23 cellular contexts compared by ENCODE assay signal in genomic region chr22:39928556-39929401, GRCh38. TPM values are rescaled to one million over a fixed set of nuclear protein-coding genes. Genes with fewer than 3 reads are reported as not detected.
A peak's percentile ranks its signal among the peaks of the same experiment; 100 is the strongest.
DNase-seq lines count a peak whose midpoint lies in the region; ATAC-seq, FAIRE-seq and TF ChIP-seq lines count a peak whose summit lies in the region.
"Had no signal": no experiment of that assay in that cellular context is flagged by ENCODE, and none has a peak within 500 bp of the region (broad histone marks: within the 10 kb centered on the region; RNA-seq: fewer than 3 reads in every experiment).

No MANE protein-coding gene starts in this region.

- no peaks in the 10 kb centered on the region for H3K4me1 ChIP-seq in breast epithelium
- H3K4me1 ChIP-seq in upper lobe of right lung = peaks cover 6% of the 10 kb centered on the region
- H3K4me1 ChIP-seq: right lobe of liver had no signal

- H3K4me3 ChIP-seq in breast epithelium (no peak overlapping the region), epithelial cell of esophagus (ENCODE audit: low read length) (no peak overlapping the region), upper lobe of right lung (no peak overlapping the region)
- H3K4me3 ChIP-seq: ovary, right lobe of liver, transverse colon had no signal

- H3K9me3 Mint-ChIP-seq in MCF 10A (ENCODE audit: unreplicated experiment) = no peaks in the 10 kb centered on the region
- H3K9me3 Mint-ChIP-seq: stimulated activated naive B cell treated with anti-CD40 and anti-IgM and Interleukin-4, amounts not matched to agents 10 μg/mL and 1 μg/mL and 100 μg/mL, for 72 hours; T-helper 2 cell treated with Interferon-gamma antibody and Interleukin-4, amounts not matched to agents 5 μg/mL and 100 μg/mL, for 36 hours had no signal

- no peaks in the 10 kb centered on the region for H3K36me3 ChIP-seq in breast epithelium
- H3K36me3 ChIP-seq in upper lobe of right lung = no peaks in the 10 kb centered on the region
- H3K36me3 ChIP-seq: ovary, right lobe of liver, transverse colon had no signal

- no TSS peak for BruUV-seq in MCF 10A (replicated peaks; lab: Mats Ljungman, UMichigan)

- peak; percentile 70 for ATAC-seq in upper lobe of right lung
- no peak for ATAC-seq in HG03342 (IDR thresholded peaks at IDR 0.05; ENCODE audit: unreplicated experiment)
- ATAC-seq in HG03520 (IDR thresholded peaks at IDR 0.05; ENCODE audit: unreplicated experiment) = no peak
- ATAC-seq: right lobe of liver; stimulated activated naive B cell treated with anti-CD40 and anti-IgM and Interleukin-4, amounts not matched to agents 10 μg/mL and 1 μg/mL and 100 μg/mL, for 72 hours had no signal

- CTCF ChIA-PET in MCF 10A (lab: Yijun Ruan, JAX) = interaction anchor here (0.9 to 1.7 kb wide), 3 partner anchors 25 to 96 kb away, joined by 3 to 8 read pairs (median 4); no protein-coding TSS in a partner anchor

- H3K27me3 ChIP-seq in breast epithelium (no peaks in the 10 kb centered on the region), upper lobe of right lung (peaks cover 54% of the 10 kb centered on the region)
- H3K27me3 ChIP-seq: ovary, right lobe of liver had no signal

- H3K27ac ChIP-seq in breast epithelium (no peak overlapping the region), upper lobe of right lung (no peak overlapping the region)
- H3K27ac ChIP-seq: ovary, right lobe of liver had no signal

- H3K4me1 Mint-ChIP-seq in MCF 10A (ENCODE audit: insufficient read depth, unreplicated experiment) = no peaks in the 10 kb centered on the region

- TF ChIP-seq CTCF in MCF 10A (IDR thresholded peaks at IDR 0.05; ENCODE audit: unreplicated experiment) (no peak), breast epithelium (IDR thresholded peaks at IDR 0.05) (no peak), epithelial cell of esophagus (IDR thresholded peaks at IDR 0.05; ENCODE audit: insufficient read depth, low read depth, low read length, missing control alignments) (no peak), upper lobe of right lung (IDR thresholded peaks at IDR 0.05) (no peak)

- peak; percentile 50 for FAIRE-seq in GM12891 (lab: Jason Lieb, UNC)

- no peak overlapping the region for H3K4me3 Mint-ChIP-seq in MCF 10A (ENCODE audit: unreplicated experiment)
- H3K4me3 Mint-ChIP-seq: stimulated activated naive B cell treated with anti-CD40 and anti-IgM and Interleukin-4, amounts not matched to agents 10 μg/mL and 1 μg/mL and 100 μg/mL, for 72 hours; T-helper 2 cell treated with Interferon-gamma antibody and Interleukin-4, amounts not matched to agents 5 μg/mL and 100 μg/mL, for 36 hours had no signal

- H3K27me3 Mint-ChIP-seq in MCF 10A (ENCODE audit: insufficient read depth, unreplicated experiment) = no peaks in the 10 kb centered on the region
- H3K27me3 Mint-ChIP-seq: stimulated activated naive B cell treated with anti-CD40 and anti-IgM and Interleukin-4, amounts not matched to agents 10 μg/mL and 1 μg/mL and 100 μg/mL, for 72 hours had no signal

- peak; percentile 23 for DNase-seq in MCF 10A (ENCODE audit: unreplicated experiment)
- DNase-seq in breast epithelium (ENCODE audit: low spot score in 2 of 2) = no peak
- no peak for DNase-seq in GM12891 (ENCODE audit: insufficient read length, low spot score)
- DNase-seq in epithelial cell of esophagus (ENCODE audit: low read depth) = peak; percentile 92
- DNase-seq in upper lobe of right lung = no peak
- DNase-seq: activated CD4-positive, CD25-positive, alpha-beta regulatory T cell; activated gamma-delta T cell; anterior cingulate cortex; DMS 273 treated with DMSO at 0.1 percent for 48 hours; effector CD8-positive, alpha-beta T cell; glutamatergic neuron; HCEC 1CT; NCI-H82; ovary; right lobe of liver; stimulated activated naive B cell treated with anti-CD40 and anti-IgM and Interleukin-4, amounts not matched to agents 10 μg/mL and 1 μg/mL and 100 μg/mL, for 72 hours; transverse colon had no signal

- no peak overlapping the region for H3K27ac Mint-ChIP-seq in MCF 10A (ENCODE audit: low read depth, unreplicated experiment)
- H3K27ac Mint-ChIP-seq: stimulated activated naive B cell treated with anti-CD40 and anti-IgM and Interleukin-4, amounts not matched to agents 10 μg/mL and 1 μg/mL and 100 μg/mL, for 72 hours; T-helper 2 cell treated with Interferon-gamma antibody and Interleukin-4, amounts not matched to agents 5 μg/mL and 100 μg/mL, for 36 hours had no signal

- no peaks in the 10 kb centered on the region for H3K36me3 Mint-ChIP-seq in MCF 10A (ENCODE audit: insufficient read depth, unreplicated experiment)
- H3K36me3 Mint-ChIP-seq: stimulated activated naive B cell treated with anti-CD40 and anti-IgM and Interleukin-4, amounts not matched to agents 10 μg/mL and 1 μg/mL and 100 μg/mL, for 72 hours had no signal

- POLR2A ChIA-PET in MCF 10A (lab: Yijun Ruan, JAX) = interaction anchor here (0.6 to 1.7 kb wide), 4 partner anchors 11 to 116 kb away, joined by 3 to 4 read pairs (median 3); no protein-coding TSS in a partner anchor

- H3K9me3 ChIP-seq in breast epithelium = no peaks in the 10 kb centered on the region
- H3K9me3 ChIP-seq in upper lobe of right lung = no peaks in the 10 kb centered on the region
- H3K9me3 ChIP-seq: ovary, right lobe of liver, transverse colon had no signal

- intact Hi-C loops in MCF 10A (cut with micrococcal nuclease) (no loop called here), breast epithelium (cut with DNase I; ENCODE audit: low total_unique reads) (no loop called here), upper lobe of right lung (cut with DNase I) (no loop called here)

- TF ChIP-seq POLR2A in breast epithelium (IDR thresholded peaks at IDR 0.05) (no peak), GM12891 (IDR thresholded peaks at IDR 0.05; ENCODE audit: low read depth, low read length) (no peak)

TF ChIP-seq in GM12891, 5 proteins besides CTCF, POLR2A, EP300 and RAD21:
- TF ChIP-seq PAX5 (IDR thresholded peaks at IDR 0.05; ENCODE audit: insufficient read depth, low read length, severe bottlenecking) (no peak), POLR2AphosphoS5 (IDR thresholded peaks at IDR 0.05; ENCODE audit: low read depth, low read length) (no peak), TAF1 (IDR thresholded peaks at IDR 0.05; ENCODE audit: low read depth, low read length) (no peak), SPI1 (IDR thresholded peaks at IDR 0.05; ENCODE audit: low read depth, low read length) (no peak), POU2F2 (IDR thresholded peaks at IDR 0.05; ENCODE audit: low read depth, low read length) (no peak)
TF ChIP-seq in GM12891: peak in this region for 0.

RNA-seq across cellular contexts. Expression of gene GRAP2, which starts 27.9 kb away (rescaled TPM):
- 0.12 TPM in 1 of 2 replicates, not detected in the other for total RNA-seq in MCF 10A (2022)
- total RNA-seq in breast epithelium = 1 to 10 TPM in 2 of 3 donors, under 1 TPM in 1; 0.66 to 8.0 (median 3.5) TPM
- 1.6 TPM for polyA plus RNA-seq in GM12891 (2012; ENCODE audit: low read depth, missing spikeins)
- total RNA-seq in upper lobe of right lung = 10.1 TPM
- total RNA-seq: fibroblast of lung had no signal
- polyA plus RNA-seq: fibroblast of lung had no signal

RNA-seq across cellular contexts. Expression of gene TMA7B, which starts 31.4 kb away (rescaled TPM):
- total RNA-seq in MCF 10A (2022) (not detected in 2 replicates), breast epithelium (under 1 TPM in 1 of 3 donors, not detected in 2; 0.16 TPM), upper lobe of right lung (0.69 TPM)
- polyA plus RNA-seq in GM12891 (2012; ENCODE audit: low read depth, missing spikeins) = 0.06 TPM
- total RNA-seq: fibroblast of lung, M059J, ovary had no signal
- polyA plus RNA-seq: fibroblast of lung, ovary had no signal

RNA-seq across cellular contexts. Expression of gene ENTHD1, which starts 35.2 kb away (rescaled TPM):
- total RNA-seq in MCF 10A (2022) (not detected in 2 replicates), breast epithelium (not detected), upper lobe of right lung (not detected)
- polyA plus RNA-seq in GM12891 (2012; ENCODE audit: low read depth, missing spikeins) = 0.08 TPM
- total RNA-seq: fibroblast of lung, lower leg skin, M059J, right lobe of liver, transverse colon had no signal
- polyA plus RNA-seq: fibroblast of lung, ovary had no signal

Comparison
In these comparisons a context has a peak if more than half of its experiments do, and no peak if none do; other contexts are left out.
1. DNase-seq: peak in MCF 10A (single experiment) and epithelial cell of esophagus (single experiment); none in breast epithelium (0 of 2), GM12891 (single experiment) and upper lobe of right lung (single experiment).